ENCODE assay signal across 8 cellular contexts in genomic region chr17:35486920-35487727, GRCh38.
DNase-seq lines count a peak whose midpoint lies in the region; ATAC-seq lines count a peak whose summit lies in the region.

No MANE protein-coding gene starts in this region.

- peak in 3 of 4 experiments; percentile 40 to 69 (median 50) for DNase-seq in activated CD4-positive, CD25-positive, alpha-beta regulatory T cell (lab: John Stamatoyannopoulos, UW)
- DNase-seq in central memory CD4-positive, alpha-beta T cell: peak; percentile 75
- DNase-seq in medulla oblongata (ENCODE audit: extremely low spot score) (peak; percentile 5), NCI-H146 (lab: John Stamatoyannopoulos, UW) (no peak)
- peak; percentile 70 for DNase-seq in stimulated activated CD8-positive, alpha-beta memory T cell treated with anti-CD3 and anti-CD28 coated beads, Interleukin-12 subunit alpha, Interleukin-12 subunit beta, amount 100 ng/mL, for 4 hours (ENCODE audit: low read depth)

- H3K27me3 ChIP-seq in BLaER1: peaks cover 61% of the 10 kb centered on the region

- no peaks in the 10 kb centered on the region for H4K20me1 ChIP-seq in BLaER1

- H3K27ac ChIP-seq in BLaER1: no peak overlapping the region

- peaks cover 81% of the 10 kb centered on the region for H3K9me3 ChIP-seq in BLaER1

- H3K4me2 ChIP-seq in BLaER1: peak overlapping the region; percentile 18; the same call in 1 of the 2 replicates

- H3K9ac ChIP-seq in BLaER1: no peak overlapping the region

- no peaks in the 10 kb centered on the region for H3K4me1 ChIP-seq in BLaER1

- ATAC-seq in HG03280 (IDR thresholded peaks at IDR 0.05; ENCODE audit: unreplicated experiment) (peak; percentile 50), GM18858 (IDR thresholded peaks at IDR 0.05; ENCODE audit: unreplicated experiment) (no peak)

- H3K4me3 ChIP-seq in BLaER1: peak overlapping the region; percentile 46; the same call in 1 of the 2 replicates

- peaks cover 9% of the 10 kb centered on the region; the same call in 1 of the 2 replicates for H3K36me3 ChIP-seq in BLaER1
